In genomic region chr4:139214039-139214534, GRCh38 we compare ENCODE assay signal across 7 cellular contexts. TPM values are rescaled to one million over a fixed set of nuclear protein-coding genes. Genes with fewer than 3 reads are reported as not detected.
DNase-seq lines count a peak whose midpoint lies in the region; ATAC-seq and TF ChIP-seq lines count a peak whose summit lies in the region.

No MANE protein-coding gene starts in this region.

- no peaks in the 10 kb centered on the region for H3K9me3 ChIP-seq in CD4-positive, alpha-beta T cell (ENCODE audit: control insufficient read depth, low read length)

- H3K4me1 Mint-ChIP-seq in CD4-positive, alpha-beta T cell (ENCODE audit: low read depth) = peaks cover 8% of the 10 kb centered on the region

- no peak overlapping the region for H3K4me3 ChIP-seq in fibroblast of mammary gland (ENCODE audit: control insufficient read depth, low read depth, low read length)

- H3K27me3 ChIP-seq in CD4-positive, alpha-beta T cell (ENCODE audit: control insufficient read depth, insufficient read depth, low read length) = no peaks in the 10 kb centered on the region

- CTCF ChIA-PET in CD4-positive, alpha-beta T cell (lab: Charles Lee) = interaction anchor here (0.7 kb wide), 1 partner anchor 248 kb away, joined by 3 read pairs; no protein-coding TSS in a partner anchor

- no peak overlapping the region for H3K27ac Mint-ChIP-seq in CD4-positive, alpha-beta T cell

- H3K27ac ChIP-seq in CD4-positive, alpha-beta T cell (ENCODE audit: low read depth, low read length) = no peak overlapping the region

- DNase-seq in NCI-H2029 (lab: John Stamatoyannopoulos, UW) = peak; percentile 86
- peak; percentile 20 for DNase-seq in fibroblast of mammary gland (ENCODE audit: low read depth)
- no peak for DNase-seq in activated naive CD4-positive, alpha-beta T cell treated with Interleukin-2 at 50 U/mL for 16 hours
- no peak for DNase-seq in NCI-H446 treated with DMSO at 0.1 percent for 48 hours (lab: John Stamatoyannopoulos, UW)
- no peak for DNase-seq in CD4-positive, alpha-beta T cell

- no peak overlapping the region for H3K4me3 Mint-ChIP-seq in CD4-positive, alpha-beta T cell

- no peaks in the 10 kb centered on the region for H3K36me3 Mint-ChIP-seq in CD4-positive, alpha-beta T cell (ENCODE audit: low read depth)

- POLR2A ChIA-PET in CD4-positive, alpha-beta T cell (lab: Charles Lee) = no interaction called here

- intact Hi-C loops in CD4-positive, alpha-beta T cell (cut with DNase I, micrococcal nuclease) = no loop called here

- H3K27me3 Mint-ChIP-seq in CD4-positive, alpha-beta T cell = no peaks in the 10 kb centered on the region

- ATAC-seq in GM19025 (IDR thresholded peaks at IDR 0.05; ENCODE audit: low read depth, unreplicated experiment) (peak; percentile 98), HG02798 (IDR thresholded peaks at IDR 0.05; ENCODE audit: poor library complexity, unreplicated experiment) (peak; percentile 99)
- no peak for ATAC-seq in CD4-positive, alpha-beta T cell (ENCODE audit: poor library complexity)

- H3K9me3 Mint-ChIP-seq in CD4-positive, alpha-beta T cell = no peaks in the 10 kb centered on the region

- no peak for TF ChIP-seq CTCF in fibroblast of mammary gland (conservative IDR thresholded peaks at IDR 0.05; ENCODE audit: control insufficient read depth, insufficient read depth, low read depth, low read length)
- no peak for TF ChIP-seq CTCF in CD4-positive, alpha-beta T cell (IDR thresholded peaks at IDR 0.05)

RNA-seq across cellular contexts. Expression of gene ELF2, which starts 37.1 kb away (rescaled TPM):
- 10 to 100 TPM; 83.3 to 84.1 TPM for total RNA-seq in CD4-positive, alpha-beta T cell

Comparison
In these comparisons a context has a peak if more than half of its experiments do, and no peak if none do; other contexts are left out.
1. DNase-seq: peak in NCI-H2029 (single experiment) and fibroblast of mammary gland (single experiment); none in activated naive CD4-positive, alpha-beta T cell treated with Interleukin-2 at 50 U/mL for 16 hours (single experiment), NCI-H446 treated with DMSO at 0.1 percent for 48 hours (single experiment) and CD4-positive, alpha-beta T cell (0 of 10).